In genomic region chr3:124823648-124824047, GRCh38 we compare ENCODE assay signal across 30 cellular contexts.
"Had no signal": no experiment of that assay in that cellular context is flagged by ENCODE, and none has a peak within 500 bp of the region (broad histone marks: within the 10 kb centered on the region; RNA-seq: fewer than 3 reads in every experiment).

No MANE protein-coding gene starts in this region.

- DNase-seq: natural killer cell; occipital lobe; ovary; posterior cingulate gyrus; psoas muscle; right cardiac atrium; spleen; stimulated activated CD4-positive, alpha-beta T cell treated with anti-CD3 and anti-CD28 coated beads, Interleukin-12 subunit alpha, Interleukin-12 subunit beta, amount 100 ng/mL, for 4 hours; stimulated activated CD4-positive, alpha-beta T cell treated with anti-CD3 and anti-CD28 coated beads, Interleukin-1b, Interleukin-23, amount 100 ng/mL, for 48 hours; stimulated activated CD4-positive, alpha-beta T cell treated with anti-CD3 and anti-CD28 coated beads, Interleukin-4, amount 100 ng/mL, for 1 hour; stimulated activated CD4-positive, alpha-beta T cell treated with anti-CD3 and anti-CD28 coated beads, Interleukin-4, amount 100 ng/mL, for 4 hours; stimulated activated CD8-positive, alpha-beta memory T cell treated with anti-CD3 and anti-CD28 coated beads, Interleukin-4, amount 100 ng/mL, for 48 hours; stimulated activated naive CD4-positive, alpha-beta T cell; stimulated activated naive CD8-positive, alpha-beta T cell treated with anti-CD3 and anti-CD28 coated beads, Interleukin-15, amount 100 ng/mL, for 72 hours; stimulated activated naive CD8-positive, alpha-beta T cell treated with anti-CD3 and anti-CD28 coated beads, Interleukin-15, Interleukin-2, amounts not matched to agents 100 U/mL and 50 U/mL, for 24 hours; substantia nigra; testis; tibial artery; transverse colon; upper lobe of right lung; uterus had no signal

- H3K4me1 ChIP-seq: parathyroid adenoma, spleen, testis had no signal

- H3K27me3 ChIP-seq: neural progenitor cell, ovary, spleen, suprapubic skin, testis, tibial artery, transverse colon, upper lobe of right lung, uterus had no signal

- H3K4me3 ChIP-seq: neural progenitor cell, ovary, psoas muscle, skin epidermis, smooth muscle cell, spleen, suprapubic skin, testis, tibial artery, transverse colon, upper lobe of right lung, uterus had no signal

- H3K9ac ChIP-seq: neural progenitor cell, parathyroid adenoma had no signal

- H3K27ac Mint-ChIP-seq: natural killer cell; nephron; neural progenitor cell; progenitor cell of endocrine pancreas; stimulated activated memory B cell treated with anti-CD40 and anti-IgM and Interleukin-4, amounts not matched to agents 10 μg/mL and 1 μg/mL and 100 μg/mL, for 72 hours; type B pancreatic cell had no signal

- H3K36me3 ChIP-seq: neural progenitor cell, ovary, transverse colon, upper lobe of right lung, uterus had no signal

- H3K27me3 Mint-ChIP-seq: progenitor cell of endocrine pancreas, type B pancreatic cell had no signal

- H3K4me1 Mint-ChIP-seq: natural killer cell; stimulated activated memory B cell treated with anti-CD40 and anti-IgM and Interleukin-4, amounts not matched to agents 10 μg/mL and 1 μg/mL and 100 μg/mL, for 72 hours; stimulated activated naive CD8-positive, alpha-beta T cell treated with anti-CD3 and anti-CD28 coated beads, Interleukin-15, amount 100 ng/mL, for 72 hours had no signal

- H3K27ac ChIP-seq: neural progenitor cell, ovary, parathyroid adenoma, psoas muscle, spleen, suprapubic skin, testis, tibial artery, transverse colon, upper lobe of right lung, uterus had no signal

- H2AFZ ChIP-seq: neural progenitor cell, parathyroid adenoma had no signal

- H3K9me3 Mint-ChIP-seq: natural killer cell; stimulated activated memory B cell treated with anti-CD40 and anti-IgM and Interleukin-4, amounts not matched to agents 10 μg/mL and 1 μg/mL and 100 μg/mL, for 72 hours; stimulated activated naive CD8-positive, alpha-beta T cell treated with anti-CD3 and anti-CD28 coated beads, Interleukin-15, amount 100 ng/mL, for 72 hours; type B pancreatic cell had no signal

- H3K79me2 ChIP-seq: parathyroid adenoma had no signal

- H3K36me3 Mint-ChIP-seq: natural killer cell; stimulated activated memory B cell treated with anti-CD40 and anti-IgM and Interleukin-4, amounts not matched to agents 10 μg/mL and 1 μg/mL and 100 μg/mL, for 72 hours had no signal

- H3K4me2 ChIP-seq: neural progenitor cell, smooth muscle cell had no signal

- H3K9me3 ChIP-seq: ovary, psoas muscle, spleen, suprapubic skin, testis, tibial artery, transverse colon, upper lobe of right lung, uterus had no signal

- H3K4me3 Mint-ChIP-seq: natural killer cell; nephron; neural progenitor cell; stimulated activated memory B cell treated with anti-CD40 and anti-IgM and Interleukin-4, amounts not matched to agents 10 μg/mL and 1 μg/mL and 100 μg/mL, for 72 hours; stimulated activated naive CD8-positive, alpha-beta T cell treated with anti-CD3 and anti-CD28 coated beads, Interleukin-15, amount 100 ng/mL, for 72 hours; type B pancreatic cell had no signal
